11 cellular contexts compared by ENCODE assay signal in the genomic region with DNA sequence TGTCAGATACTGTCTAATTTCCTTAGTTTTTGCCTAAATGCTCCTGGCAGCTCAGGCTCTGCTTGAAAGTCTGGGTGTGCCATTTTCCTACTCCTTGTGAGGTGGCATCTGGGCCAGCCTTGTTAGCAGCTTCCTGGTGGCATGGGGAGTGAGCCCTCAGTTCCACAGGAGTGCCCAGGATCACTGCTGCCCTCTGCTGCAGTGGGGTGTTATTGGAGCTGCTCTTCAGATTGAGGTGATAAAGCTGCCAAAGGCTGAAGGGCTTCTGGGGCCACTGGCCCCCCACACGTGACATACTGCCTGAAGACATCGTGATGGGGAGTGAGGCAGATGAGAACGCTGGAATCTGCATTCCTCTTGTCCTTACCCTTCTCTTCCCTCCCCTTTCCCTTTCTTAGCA. TPM values are rescaled to one million over a fixed set of nuclear protein-coding genes. Genes with fewer than 3 reads are reported as not detected.
DNase-seq lines count a peak whose midpoint lies in the region; ATAC-seq and TF ChIP-seq lines count a peak whose summit lies in the region.
"Had no signal": no experiment of that assay in that cellular context is flagged by ENCODE, and none has a peak within 500 bp of the region (broad histone marks: within the 10 kb centered on the region; RNA-seq: fewer than 3 reads in every experiment).

No MANE protein-coding gene starts in this region.

- POLR2A ChIA-PET in SK-N-SH (lab: Yijun Ruan, JAX): interaction anchor here (0.9 to 1.0 kb wide), 2 partner anchors 17 to 27 kb away, joined by 3 to 6 read pairs; partner anchors contain the start of gene CEP95

- peak overlapping the region in 1 of 2 experiments; percentile 6; a peak in 1 of 4 replicates for H3K27ac ChIP-seq in SK-N-SH (ENCODE audit: low read depth in 2 of 2, low read length in 1 of 2)
- H3K27ac ChIP-seq: SJSA1 had no signal

- H3K9me3 ChIP-seq in SK-N-SH: no peaks in the 10 kb centered on the region
- H3K9me3 ChIP-seq: SJSA1 had no signal

- H3K9ac ChIP-seq in SK-N-SH: no peak overlapping the region

- H3F3A ChIP-seq in SK-N-SH (replicated peaks; ENCODE audit: insufficient read depth): peaks cover 98% of the 10 kb centered on the region

- H3K79me2 ChIP-seq in SK-N-SH (ENCODE audit: insufficient read depth): no peaks in the 10 kb centered on the region

- no peaks in the 10 kb centered on the region for H3K9me3 Mint-ChIP-seq in stimulated activated naive CD8-positive, alpha-beta T cell treated with anti-CD3 and anti-CD28 coated beads, Interleukin-15, Interleukin-2, amounts not matched to agents 100 ng/mL and 50 ng/mL, for 24 hours

- peaks cover 87 to 99% of the 10 kb centered on the region in 2 experiments for H3K36me3 ChIP-seq in SK-N-SH (replicated peaks in 1 of 2; ENCODE audit: control insufficient read depth in 1 of 2, insufficient read depth in 2 of 2, low read length in 1 of 2)

- 85% methylated on average over 3 of the region's 3 CpGs for WGBS in SK-N-SH (ENCODE audit: low lambda C conversion rate)

- H2AFZ ChIP-seq in SK-N-SH (ENCODE audit: low read depth): no peak overlapping the region

- no peak overlapping the region for H3K4me3 Mint-ChIP-seq in stimulated activated naive CD8-positive, alpha-beta T cell treated with anti-CD3 and anti-CD28 coated beads, Interleukin-15, Interleukin-2, amounts not matched to agents 100 ng/mL and 50 ng/mL, for 24 hours

- no peak for TF ChIP-seq RAD21 in SK-N-SH (IDR thresholded peaks at IDR 0.05; ENCODE audit: low read length)

- H3K9me2 ChIP-seq in SK-N-SH: no peaks in the 10 kb centered on the region

- no peak for ATAC-seq in stimulated activated naive CD8-positive, alpha-beta T cell treated with anti-CD3 and anti-CD28 coated beads, Interleukin-15, Interleukin-2, amounts not matched to agents 100 U/mL and 50 U/mL, for 24 hours
- no peak for ATAC-seq in GM19328 (IDR thresholded peaks at IDR 0.05; ENCODE audit: unreplicated experiment)

- H3K36me3 Mint-ChIP-seq in stimulated activated naive CD8-positive, alpha-beta T cell treated with anti-CD3 and anti-CD28 coated beads, Interleukin-15, Interleukin-2, amounts not matched to agents 100 ng/mL and 50 ng/mL, for 24 hours (ENCODE audit: low read depth): peaks cover 84% of the 10 kb centered on the region

- CTCF ChIA-PET in SK-N-SH (lab: Yijun Ruan, JAX): interaction anchor here (1.3 to 3.3 kb wide), 7 partner anchors 10 to 114 kb away, joined by 3 to 18 read pairs (median 5); partner anchors contain the start of gene CEP95

- no peaks in the 10 kb centered on the region for H4K20me1 ChIP-seq in SK-N-SH (ENCODE audit: insufficient read depth)

- H3K4me3 ChIP-seq in SK-N-SH (ENCODE audit: low read depth in 2 of 2, low read length in 1 of 2) (no peak overlapping the region), fibroblast of pulmonary artery (replicated peaks; ENCODE audit: low read depth, low read length) (no peak overlapping the region)
- H3K4me3 ChIP-seq: SJSA1 had no signal

- no peak for TF ChIP-seq EP300 in SK-N-SH (IDR thresholded peaks at IDR 0.05; ENCODE audit: borderline replicate concordance in 1 of 2, low read depth in 1 of 2, low read length in 1 of 2)

- no peaks in the 10 kb centered on the region for H3K27me3 ChIP-seq in SK-N-SH (ENCODE audit: insufficient read depth)
- H3K27me3 ChIP-seq: SJSA1 had no signal

- peak overlapping the region; percentile 77 for H3K27ac Mint-ChIP-seq in stimulated activated naive CD8-positive, alpha-beta T cell treated with anti-CD3 and anti-CD28 coated beads, Interleukin-15, Interleukin-2, amounts not matched to agents 100 ng/mL and 50 ng/mL, for 24 hours

- no peak for DNase-seq in stimulated activated naive CD8-positive, alpha-beta T cell treated with anti-CD3 and anti-CD28 coated beads, Interleukin-15, Interleukin-2, amounts not matched to agents 100 U/mL and 50 U/mL, for 24 hours
- DNase-seq in SK-N-SH (no peak), fibroblast of pulmonary artery (ENCODE audit: low read depth) (no peak), NCI-H82 (lab: John Stamatoyannopoulos, UW) (no peak)
- DNase-seq in stimulated activated naive CD4-positive, alpha-beta T cell (lab: John Stamatoyannopoulos, UW): no peak
- no peak for DNase-seq in activated CD4-positive, alpha-beta T cell treated with anti-CD3 and anti-CD28 coated beads, Interleukin-2, amount 50 U/mL, for 1 hour
- DNase-seq: central memory CD4-positive, alpha-beta T cell; DMS79 treated with DMSO at 0.1 percent for 48 hours had no signal

- no peak overlapping the region for H3K4me2 ChIP-seq in SK-N-SH

- no peaks in the 10 kb centered on the region for H3K4me1 Mint-ChIP-seq in stimulated activated naive CD8-positive, alpha-beta T cell treated with anti-CD3 and anti-CD28 coated beads, Interleukin-15, Interleukin-2, amounts not matched to agents 100 ng/mL and 50 ng/mL, for 24 hours (ENCODE audit: low read depth)

- H3K4me1 ChIP-seq in SK-N-SH (ENCODE audit: control insufficient read depth in 1 of 2, insufficient read depth in 2 of 2, low read depth in 1 of 2, low read length in 1 of 2): no peaks in the 10 kb centered on the region

- TF ChIP-seq CTCF in SK-N-SH (IDR thresholded peaks at IDR 0.05): peak; percentile 32; the same call in 1 of the 2 replicates
- peak; percentile 16 for TF ChIP-seq CTCF in fibroblast of pulmonary artery (IDR thresholded peaks at IDR 0.05; ENCODE audit: low read length, missing control alignments)

- H3K27me3 Mint-ChIP-seq in stimulated activated naive CD8-positive, alpha-beta T cell treated with anti-CD3 and anti-CD28 coated beads, Interleukin-15, Interleukin-2, amounts not matched to agents 100 ng/mL and 50 ng/mL, for 24 hours: no peaks in the 10 kb centered on the region

TF ChIP-seq in SK-N-SH, 30 proteins besides CTCF, POLR2A, EP300 and RAD21:
- no peak for TF ChIP-seq RCOR1 (IDR thresholded peaks at IDR 0.05; ENCODE audit: low read length)
- TF ChIP-seq GATA2 (CRISPR knock-in tag; IDR thresholded peaks at IDR 0.05): 0 out of 2 replicates have a peak, but pooled peaks have one; percentile 16
- peak; percentile 20 for TF ChIP-seq SMC3 (IDR thresholded peaks at IDR 0.05; ENCODE audit: low read depth, low read length)

RNA-seq across cellular contexts. Expression of gene CEP95, which starts 27.4 kb away (rescaled TPM):
- 30.8 and 40.1 TPM in 2 replicates for polyA plus RNA-seq in SK-N-SH (2012; rRNA removed)
- polyA plus RNA-seq in SK-N-SH (2012; cell fraction: cytosol; rRNA removed): 25.2 and 26.1 TPM in 2 replicates
- polyA plus RNA-seq in SK-N-SH (2012; cell fraction: nucleus; rRNA removed): 96.9 and 165 TPM in 2 replicates

RNA-seq across cellular contexts. Expression of gene DDX5, which starts 28.1 kb away (rescaled TPM):
- 1,642 and 1,870 TPM in 2 replicates for polyA plus RNA-seq in SK-N-SH (2012; rRNA removed)
- polyA plus RNA-seq in SK-N-SH (2012; cell fraction: cytosol; rRNA removed): 977 and 1,042 TPM in 2 replicates
- polyA plus RNA-seq in SK-N-SH (2012; cell fraction: nucleus; rRNA removed): 3,803 and 5,284 TPM in 2 replicates

RNA-seq across cellular contexts. Expression of gene POLG2, which starts 37.3 kb away (rescaled TPM):
- 18.0 and 20.1 TPM in 2 replicates for polyA plus RNA-seq in SK-N-SH (2012; rRNA removed)
- polyA plus RNA-seq in SK-N-SH (2012; cell fraction: cytosol; rRNA removed): 12.7 and 14.4 TPM in 2 replicates
- polyA plus RNA-seq in SK-N-SH (2012; cell fraction: nucleus; rRNA removed): 65.9 and 91.3 TPM in 2 replicates
